ENCODE assay signal across 8 cellular contexts in the genomic region with DNA sequence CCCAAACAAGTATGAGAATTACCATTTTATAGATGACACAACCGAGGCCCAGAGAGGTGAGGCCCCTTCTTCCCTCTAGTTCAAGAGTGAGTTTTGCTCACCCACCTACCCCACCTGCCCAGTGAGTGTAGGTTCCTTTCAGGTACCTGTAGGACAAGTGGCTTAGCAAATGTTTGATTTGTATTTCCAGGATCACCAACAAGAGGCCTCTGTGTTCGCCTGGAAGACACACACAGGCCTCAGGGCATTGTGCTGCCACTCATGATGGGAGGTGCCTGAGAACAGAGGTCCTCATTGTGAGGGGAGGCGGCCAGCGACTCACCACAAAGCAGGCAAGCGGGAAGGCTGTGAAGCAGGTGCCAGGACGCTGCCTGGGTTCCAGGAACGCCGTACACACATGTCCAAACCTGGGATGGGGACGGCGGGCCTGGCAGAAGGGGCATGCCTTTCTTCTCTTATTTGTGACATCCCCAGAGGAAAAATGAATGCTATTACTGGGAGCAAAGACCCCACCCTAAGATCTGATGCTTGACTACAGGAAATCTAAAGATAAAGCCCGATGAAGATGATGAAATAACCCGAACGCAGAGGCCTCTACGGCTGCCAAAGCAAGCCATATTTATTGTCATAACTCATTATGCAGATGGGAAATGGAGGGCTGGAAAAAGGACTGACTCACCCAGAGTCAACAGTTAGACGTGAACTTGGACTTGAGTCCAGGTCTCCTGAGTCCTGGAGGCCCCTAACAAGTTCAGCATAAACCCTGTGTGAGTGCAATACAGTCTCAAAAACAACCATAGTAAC.
DNase-seq lines count a peak whose midpoint lies in the region; TF ChIP-seq lines count a peak whose summit lies in the region.

No MANE protein-coding gene starts in this region.

- H3K4me1 Mint-ChIP-seq in type B pancreatic cell (ENCODE audit: unreplicated experiment): peaks cover 26% of the 10 kb centered on the region
- peaks cover 17% of the 10 kb centered on the region for H3K4me1 Mint-ChIP-seq in activated CD4-positive, alpha-beta memory T cell treated with anti-CD3 and anti-CD28 coated beads for 36 hours (ENCODE audit: low read depth)

- H2AFZ ChIP-seq in MM.1S (ENCODE audit: low read length): no peak overlapping the region

- no peaks in the 10 kb centered on the region for H3K9me2 ChIP-seq in MM.1S (replicated peaks; ENCODE audit: insufficient read depth, low read length)

- no peak for TF ChIP-seq CTCF in AG09319 (IDR thresholded peaks at IDR 0.05; ENCODE audit: low read depth, low read length)
- no peak for TF ChIP-seq CTCF in type B pancreatic cell (conservative IDR thresholded peaks at IDR 0.05)
- no peak for TF ChIP-seq CTCF in MM.1S (IDR thresholded peaks at IDR 0.05; ENCODE audit: low read length)

- intact Hi-C loops in activated CD4-positive, alpha-beta memory T cell treated with anti-CD3 and anti-CD28 coated beads for 36 hours (cut with micrococcal nuclease): no loop called here

- peak overlapping the region; percentile 91 for H3K27ac Mint-ChIP-seq in type B pancreatic cell
- no peak overlapping the region for H3K27ac Mint-ChIP-seq in activated CD4-positive, alpha-beta memory T cell treated with anti-CD3 and anti-CD28 coated beads for 36 hours

- H4K20me1 ChIP-seq in MM.1S (ENCODE audit: insufficient read depth, low read length): no peaks in the 10 kb centered on the region

- peak; percentile 78 for DNase-seq in AG09319 (ENCODE audit: extremely low read depth, low read depth)
- peak; percentile 97 for DNase-seq in NCI-H2029 (lab: John Stamatoyannopoulos, UW)
- peak; percentile 90 for DNase-seq in astrocyte of the hippocampus (ENCODE audit: low read depth, low spot score)
- DNase-seq in kidney glomerular epithelial cell (lab: John Stamatoyannopoulos, UW): peak; percentile 17
- no peak for DNase-seq in type B pancreatic cell (ENCODE audit: extremely low spot score, unreplicated experiment)
- DNase-seq in ACHN: no peak
- no peak for DNase-seq in activated CD4-positive, alpha-beta memory T cell treated with anti-CD3 and anti-CD28 coated beads for 36 hours
- no peak for DNase-seq in MM.1S

- in situ Hi-C loops in ACHN (cut with HindIII; ENCODE audit: low pct_ligation_motif_present, low pct_unique_long_range_greater_than_20kb, low sequenced_read_pairs): no loop called here

- POLR2A ChIA-PET in activated CD4-positive, alpha-beta memory T cell treated with anti-CD3 and anti-CD28 coated beads for 36 hours (lab: Charles Lee): no interaction called here

- no peaks in the 10 kb centered on the region for H3K27me3 ChIP-seq in MM.1S (replicated peaks; ENCODE audit: insufficient read depth, low read length)

- H3K9ac ChIP-seq in MM.1S (ENCODE audit: low read length): no peak overlapping the region

- H3K4me1 ChIP-seq in MM.1S (ENCODE audit: low read length): no peaks in the 10 kb centered on the region

- no peaks in the 10 kb centered on the region for H3K36me3 ChIP-seq in MM.1S (replicated peaks; ENCODE audit: insufficient read depth, low read length)

- no peak overlapping the region for H3K4me3 Mint-ChIP-seq in type B pancreatic cell
- no peak overlapping the region for H3K4me3 Mint-ChIP-seq in activated CD4-positive, alpha-beta memory T cell treated with anti-CD3 and anti-CD28 coated beads for 36 hours

- H3F3A ChIP-seq in MM.1S (ENCODE audit: insufficient read depth, low read length): no peaks in the 10 kb centered on the region

- no peaks in the 10 kb centered on the region for H3K9me3 ChIP-seq in MM.1S (replicated peaks; ENCODE audit: insufficient read depth, low read length)

- no peaks in the 10 kb centered on the region for H3K27me3 Mint-ChIP-seq in type B pancreatic cell
- no peaks in the 10 kb centered on the region for H3K27me3 Mint-ChIP-seq in activated CD4-positive, alpha-beta memory T cell treated with anti-CD3 and anti-CD28 coated beads for 36 hours

- H3K36me3 Mint-ChIP-seq in type B pancreatic cell: peaks cover 4% of the 10 kb centered on the region
- H3K36me3 Mint-ChIP-seq in activated CD4-positive, alpha-beta memory T cell treated with anti-CD3 and anti-CD28 coated beads for 36 hours: no peaks in the 10 kb centered on the region

- H3K79me2 ChIP-seq in MM.1S (ENCODE audit: low read length): no peaks in the 10 kb centered on the region

- H3K4me2 ChIP-seq in MM.1S (ENCODE audit: low read depth, low read length): no peak overlapping the region

- no peaks in the 10 kb centered on the region for H3K9me3 Mint-ChIP-seq in type B pancreatic cell
- H3K9me3 Mint-ChIP-seq in activated CD4-positive, alpha-beta memory T cell treated with anti-CD3 and anti-CD28 coated beads for 36 hours: no peaks in the 10 kb centered on the region

- H3K27ac ChIP-seq in MM.1S (ENCODE audit: low read length): no peak overlapping the region

- CTCF ChIA-PET in activated CD4-positive, alpha-beta memory T cell treated with anti-CD3 and anti-CD28 coated beads for 36 hours (lab: Charles Lee): no interaction called here

- H3K4me3 ChIP-seq in MM.1S (ENCODE audit: low read length): no peak overlapping the region

Comparison
In these comparisons a context has a peak if more than half of its experiments do, and no peak if none do; other contexts are left out.
1. DNase-seq: peak in AG09319 (single experiment), NCI-H2029 (single experiment), astrocyte of the hippocampus (single experiment) and kidney glomerular epithelial cell (single experiment); none in type B pancreatic cell (single experiment), ACHN (single experiment), activated CD4-positive, alpha-beta memory T cell treated with anti-CD3 and anti-CD28 coated beads for 36 hours (single experiment) and MM.1S (single experiment).